ENCODE assay signal across 13 cellular contexts in genomic region chr10:1454964-1455363, GRCh38.
DNase-seq lines count a peak whose midpoint lies in the region; ATAC-seq and TF ChIP-seq lines count a peak whose summit lies in the region.
"Had no signal": no experiment of that assay in that cellular context is flagged by ENCODE, and none has a peak within 500 bp of the region (broad histone marks: within the 10 kb centered on the region; RNA-seq: fewer than 3 reads in every experiment).

No MANE protein-coding gene starts in this region.

- H3K27me3 Mint-ChIP-seq in activated T-helper 17 cell treated with anti-CD3 and anti-CD28 coated beads, Interleukin-2, amount 50 U/mL, for 72 hours = peaks cover 17% of the 10 kb centered on the region

- intact Hi-C loops in spleen (cut with DNase I; ENCODE audit: low total_unique reads) = no loop called here

- WGBS in spleen, 5 donors = 56 to 69% (median 66%) methylated on average over 6 of the region's 6 CpGs

- peak; percentile 8 for ATAC-seq in GM18909 (IDR thresholded peaks at IDR 0.05; ENCODE audit: poor library complexity, unreplicated experiment)
- peak; percentile 3 for ATAC-seq in HG03175 (IDR thresholded peaks at IDR 0.05; ENCODE audit: unreplicated experiment)
- no peak for ATAC-seq in activated T-helper 17 cell treated with anti-CD3 and anti-CD28 coated beads, Interleukin-2, amount 50 U/mL, for 72 hours (replicated peaks)

- no peak for TF ChIP-seq CTCF in spleen (IDR thresholded peaks at IDR 0.05 in 8 of 11, conservative IDR thresholded peaks at IDR 0.05 in 3 of 11)

- peaks cover 0 to 5% (median 0%) of the 10 kb centered on the region in 8 donors for H3K9me3 ChIP-seq in spleen

- peak overlapping the region in 5 of 8 donors; percentile 20 to 68 (median 46) for H3K27ac ChIP-seq in spleen
- H3K27ac ChIP-seq in substantia nigra (ENCODE audit: low read depth, low read length, poor library complexity, severe bottlenecking) = no peak overlapping the region
- H3K27ac ChIP-seq: HL-60 had no signal

- peaks cover 0 to 12% (median 0%) of the 10 kb centered on the region in 6 donors for H3K4me1 ChIP-seq in spleen

- no peaks in the 10 kb centered on the region for H3K36me3 ChIP-seq in spleen

- H3K4me1 Mint-ChIP-seq in activated T-helper 17 cell treated with anti-CD3 and anti-CD28 coated beads, Interleukin-2, amount 50 U/mL, for 72 hours = peaks cover 5% of the 10 kb centered on the region
- H3K4me1 Mint-ChIP-seq: CD8-positive, alpha-beta memory T cell had no signal

- no peak for TF ChIP-seq POLR2A in spleen (IDR thresholded peaks at IDR 0.05)

- DNase-seq in NCI-H2171 (lab: John Stamatoyannopoulos, UW) (peak; percentile 67), spleen (no peak), substantia nigra (lab: John Stamatoyannopoulos, UW) (no peak), NCI-H1048 (lab: John Stamatoyannopoulos, UW) (no peak)
- DNase-seq: CD8-positive, alpha-beta memory T cell; mesendoderm; NK-92 treated with Interleukin-12 subunit alpha and Interleukin-12 subunit beta, amount 100 ng/mL, for 24 hours; nucleus accumbens had no signal

- no peak overlapping the region for H3K4me3 ChIP-seq in spleen

- H3K9me3 Mint-ChIP-seq in activated T-helper 17 cell treated with anti-CD3 and anti-CD28 coated beads, Interleukin-2, amount 50 U/mL, for 72 hours = peaks cover 7% of the 10 kb centered on the region

- H3K27ac Mint-ChIP-seq in activated T-helper 17 cell treated with anti-CD3 and anti-CD28 coated beads, Interleukin-2, amount 50 U/mL, for 72 hours = no peak overlapping the region
- H3K27ac Mint-ChIP-seq: brain had no signal

- no peak overlapping the region for H3K4me3 Mint-ChIP-seq in activated T-helper 17 cell treated with anti-CD3 and anti-CD28 coated beads, Interleukin-2, amount 50 U/mL, for 72 hours
- H3K4me3 Mint-ChIP-seq: brain had no signal

- H3K27me3 ChIP-seq in spleen (replicated peaks in 1 of 7) = peaks cover 0 to 25% (median 0%) of the 10 kb centered on the region in 7 donors

- no peaks in the 10 kb centered on the region for H3K36me3 Mint-ChIP-seq in activated T-helper 17 cell treated with anti-CD3 and anti-CD28 coated beads, Interleukin-2, amount 50 U/mL, for 72 hours (ENCODE audit: low read depth)
